In genomic region chr9:91117474-91117891, GRCh38 we compare ENCODE assay signal across 10 cellular contexts.
DNase-seq lines count a peak whose midpoint lies in the region; ATAC-seq and TF ChIP-seq lines count a peak whose summit lies in the region.
"Had no signal": no experiment of that assay in that cellular context is flagged by ENCODE, and none has a peak within 500 bp of the region (broad histone marks: within the 10 kb centered on the region; RNA-seq: fewer than 3 reads in every experiment).

No MANE protein-coding gene starts in this region.

- H2AK9ac ChIP-seq in IMR-90 (replicated peaks; ENCODE audit: low read depth, low read length, poor library complexity): peak overlapping the region; percentile 67

- TF ChIP-seq POLR2A in IMR-90 (IDR thresholded peaks at IDR 0.05; ENCODE audit: low read depth, low read length) (no peak), suprapubic skin (IDR thresholded peaks at IDR 0.05) (no peak), Peyer's patch (IDR thresholded peaks at IDR 0.05) (no peak)

- peak overlapping the region in 2 of 10 donors; percentile 21 to 43 for H3K4me3 Mint-ChIP-seq in naive thymus-derived CD4-positive, alpha-beta T cell

- peak overlapping the region; percentile 97 for H2AK5ac ChIP-seq in IMR-90 (ENCODE audit: low read depth, low read length)

- peak overlapping the region; percentile 79; the same call in 1 of the 2 replicates for H3K23ac ChIP-seq in IMR-90 (ENCODE audit: low read depth, low read length)

- H3K4me1 Mint-ChIP-seq in naive thymus-derived CD4-positive, alpha-beta T cell: peaks cover 0 to 55% (median 6%) of the 10 kb centered on the region in 7 donors

- no TSS peak for BruUV-seq in IMR-90 (replicated peaks; lab: Mats Ljungman, UMichigan)

- no peaks in the 10 kb centered on the region for H3K27me3 ChIP-seq in IMR-90 (ENCODE audit: control insufficient read depth, insufficient read depth, low read length)
- H3K27me3 ChIP-seq in dorsolateral prefrontal cortex: no peaks in the 10 kb centered on the region
- no peaks in the 10 kb centered on the region for H3K27me3 ChIP-seq in mucosa of stomach (ENCODE audit: control insufficient read depth, insufficient read depth, low read length)
- no peaks in the 10 kb centered on the region for H3K27me3 ChIP-seq in suprapubic skin
- H3K27me3 ChIP-seq in naive thymus-derived CD4-positive, alpha-beta T cell (ENCODE audit: control insufficient read depth in 2 of 2, insufficient read depth in 2 of 2, low read length in 2 of 2): no peaks in the 10 kb centered on the region
- H3K27me3 ChIP-seq in Peyer's patch: no peaks in the 10 kb centered on the region

- intact Hi-C loops in IMR-90 (cut with micrococcal nuclease): loop anchor here (5.0 kb wide), 1 partner anchor 80 kb away; no protein-coding TSS in a partner anchor
- intact Hi-C loops in dorsolateral prefrontal cortex (cut with DNase I): loop anchor here in 1 of 2 donors (10.0 kb wide), 1 partner anchor 307 kb away; the partner anchor contains the start of gene NFIL3
- intact Hi-C loops in naive thymus-derived CD4-positive, alpha-beta T cell (cut with micrococcal nuclease): no loop called here

- POLR2A ChIA-PET in IMR-90 (lab: Charles Lee; ENCODE audit: unreplicated experiment): no interaction called here
- POLR2A ChIA-PET in naive thymus-derived CD4-positive, alpha-beta T cell (lab: Charles Lee): no interaction called here

- peaks cover 9% of the 10 kb centered on the region for H3K9me3 ChIP-seq in IMR-90 (ENCODE audit: control insufficient read depth, insufficient read depth, low read length)
- no peaks in the 10 kb centered on the region for H3K9me3 ChIP-seq in mucosa of stomach (ENCODE audit: control insufficient read depth, low read length)
- H3K9me3 ChIP-seq in suprapubic skin: no peaks in the 10 kb centered on the region
- no peaks in the 10 kb centered on the region for H3K9me3 ChIP-seq in naive thymus-derived CD4-positive, alpha-beta T cell (ENCODE audit: control insufficient read depth in 2 of 3, low read length in 3 of 3)
- H3K9me3 ChIP-seq in Peyer's patch: no peaks in the 10 kb centered on the region

- no peaks in the 10 kb centered on the region for H3K36me3 ChIP-seq in IMR-90 (ENCODE audit: control insufficient read depth, insufficient read depth, low read length)
- no peaks in the 10 kb centered on the region for H3K36me3 ChIP-seq in mucosa of stomach (ENCODE audit: control insufficient read depth, insufficient read depth, low read length)
- no peaks in the 10 kb centered on the region for H3K36me3 ChIP-seq in suprapubic skin
- no peaks in the 10 kb centered on the region for H3K36me3 ChIP-seq in naive thymus-derived CD4-positive, alpha-beta T cell (ENCODE audit: control insufficient read depth in 2 of 3, insufficient read depth in 3 of 3, low read length in 3 of 3)
- H3K36me3 ChIP-seq in Peyer's patch: no peaks in the 10 kb centered on the region

- H3K9me1 ChIP-seq in IMR-90 (ENCODE audit: insufficient read depth, low read length): peaks cover 4% of the 10 kb centered on the region

- peak overlapping the region; percentile 91 for H2BK20ac ChIP-seq in IMR-90 (ENCODE audit: low read depth, low read length)

- peak overlapping the region; percentile 78 to 89 for H4K8ac ChIP-seq in IMR-90 (ENCODE audit: low read depth in 2 of 2, low read length in 2 of 2)

- H3K79me1 ChIP-seq in IMR-90 (ENCODE audit: low read depth in 1 of 2, low read length in 2 of 2): peaks cover 0 to 5% of the 10 kb centered on the region in 2 experiments; a peak in 2 of 4 replicates

- peak overlapping the region; percentile 97 for H3K4ac ChIP-seq in IMR-90 (ENCODE audit: low read depth, low read length)

- in situ Hi-C loops in IMR-90 (cut with MboI; ENCODE audit: low sequenced_read_pairs): no loop called here

- peak overlapping the region; percentile 71 for H4K5ac ChIP-seq in IMR-90 (ENCODE audit: low read depth, low read length)

- CTCF ChIA-PET in IMR-90 (lab: Yijun Ruan, JAX): no interaction called here
- CTCF ChIA-PET in naive thymus-derived CD4-positive, alpha-beta T cell (lab: Charles Lee): no interaction called here

- H2BK5ac ChIP-seq in IMR-90 (ENCODE audit: low read depth, low read length, poor library complexity, severe bottlenecking): peak overlapping the region; percentile 98

- no peaks in the 10 kb centered on the region for H4K20me1 ChIP-seq in IMR-90 (ENCODE audit: insufficient read depth, low read length)

- H3K27me3 Mint-ChIP-seq in naive thymus-derived CD4-positive, alpha-beta T cell: peaks cover 0 to 24% (median 14%) of the 10 kb centered on the region in 5 donors

- no peak overlapping the region; the same call in 1 of the 2 replicates for H3K9ac ChIP-seq in IMR-90 (ENCODE audit: low read depth, low read length)
- H3K9ac ChIP-seq in mucosa of stomach (ENCODE audit: low read length): peak overlapping the region; percentile 54

- no peak for TF ChIP-seq EP300 in suprapubic skin (IDR thresholded peaks at IDR 0.05)

- peak overlapping the region; percentile 85 for H3K18ac ChIP-seq in IMR-90 (ENCODE audit: low read depth, low read length)

- H2AFZ ChIP-seq in IMR-90 (replicated peaks; ENCODE audit: low read length, poor library complexity): peak overlapping the region; percentile 86

- peak overlapping the region; percentile 92 for H4K91ac ChIP-seq in IMR-90 (ENCODE audit: insufficient read depth, low read depth, low read length)

- TF ChIP-seq CTCF in IMR-90 (conservative IDR thresholded peaks at IDR 0.05; ENCODE audit: low read depth, low read length): no peak
- no peak for TF ChIP-seq CTCF in dorsolateral prefrontal cortex (IDR thresholded peaks at IDR 0.05 in 54 of 56, conservative IDR thresholded peaks at IDR 0.05 in 2 of 56; ENCODE audit: low read depth in 1 of 56, partially characterized antibody in 56 of 56)
- no peak for TF ChIP-seq CTCF in suprapubic skin (IDR thresholded peaks at IDR 0.05)
- no peak for TF ChIP-seq CTCF in GM10266 (IDR thresholded peaks at IDR 0.05; ENCODE audit: control insufficient read depth, insufficient read depth, low read depth, missing control alignments)
- TF ChIP-seq CTCF in Peyer's patch (IDR thresholded peaks at IDR 0.05): no peak

- peaks cover 0 to 8% (median 0%) of the 10 kb centered on the region in 11 donors for H3K9me3 Mint-ChIP-seq in naive thymus-derived CD4-positive, alpha-beta T cell

- DNase-seq in IMR-90: no peak
- no peak for DNase-seq in dorsolateral prefrontal cortex
- DNase-seq in suprapubic skin (ENCODE audit: low spot score in 2 of 2): no peak
- DNase-seq in GM10266 (ENCODE audit: extremely low spot score): no peak
- no peak for DNase-seq in naive thymus-derived CD4-positive, alpha-beta T cell
- DNase-seq in Peyer's patch: no peak
- DNase-seq: NCI-H748 treated with DMSO at 0.1 percent for 48 hours; stimulated activated CD4-positive, alpha-beta T cell treated with anti-CD3 and anti-CD28 coated beads, Interleukin-12 subunit alpha, Interleukin-12 subunit beta, amount 100 ng/mL, for 4 hours had no signal

- H2BK15ac ChIP-seq in IMR-90 (ENCODE audit: low read depth, low read length): peak overlapping the region; percentile 94; the same call in 2 of the 3 replicates

- peaks cover 0 to 62% (median 0%) of the 10 kb centered on the region in 5 donors for H3K36me3 Mint-ChIP-seq in naive thymus-derived CD4-positive, alpha-beta T cell

- no peak overlapping the region for H3K4me2 ChIP-seq in IMR-90 (ENCODE audit: low read depth, low read length)

- peak overlapping the region; percentile 88 for H3K14ac ChIP-seq in IMR-90 (replicated peaks; ENCODE audit: low read depth, low read length)

- H3K27ac Mint-ChIP-seq in naive thymus-derived CD4-positive, alpha-beta T cell: no peak overlapping the region

- peak overlapping the region; percentile 40; the same call in 1 of the 2 replicates for H3K56ac ChIP-seq in IMR-90 (ENCODE audit: extremely low read depth, insufficient read depth, low read length)

- ATAC-seq in IMR-90 (ENCODE audit: low read depth): no peak
- no peak for ATAC-seq in naive thymus-derived CD4-positive, alpha-beta T cell
- ATAC-seq in HG02840 (IDR thresholded peaks at IDR 0.05; ENCODE audit: low FRiP score, unreplicated experiment): no peak

- H3K4me3 ChIP-seq in IMR-90 (ENCODE audit: insufficient read depth, low read depth, low read length): no peak overlapping the region
- peak overlapping the region in 46 of 59 donors; percentile 21 to 68 (median 44) for H3K4me3 ChIP-seq in dorsolateral prefrontal cortex
- no peak overlapping the region for H3K4me3 ChIP-seq in mucosa of stomach (ENCODE audit: low read length)
- no peak overlapping the region for H3K4me3 ChIP-seq in suprapubic skin
- H3K4me3 ChIP-seq in naive thymus-derived CD4-positive, alpha-beta T cell (ENCODE audit: low read length): no peak overlapping the region
- peak overlapping the region in 1 of 4 donors; percentile 15 for H3K4me3 ChIP-seq in Peyer's patch

- dilution Hi-C loops in IMR-90 (cut with HindIII; ENCODE audit: low sequenced_read_pairs, unreplicated experiment): no loop called here

- peak overlapping the region; percentile 96 for H2BK120ac ChIP-seq in IMR-90 (ENCODE audit: low read depth, low read length)

- H3K27ac ChIP-seq in IMR-90 (ENCODE audit: insufficient read depth, low read length): peak overlapping the region; percentile 99
- peak overlapping the region in 40 of 59 donors; percentile 5 to 75 (median 50) for H3K27ac ChIP-seq in dorsolateral prefrontal cortex
- H3K27ac ChIP-seq in suprapubic skin: peak overlapping the region; percentile 24
- H3K27ac ChIP-seq in naive thymus-derived CD4-positive, alpha-beta T cell (ENCODE audit: low read depth, low read length): no peak overlapping the region
- H3K27ac ChIP-seq in Peyer's patch: peak overlapping the region in 1 of 4 donors; percentile 36

- no peak for TF ChIP-seq RAD21 in IMR-90 (IDR thresholded peaks at IDR 0.05; ENCODE audit: low read length)

- WGBS in IMR-90 (ENCODE audit: extremely low coverage in 2 of 2, insufficient read length in 1 of 2), 2 experiments: 65% methylated on average over 11 of the region's 29 CpGs; no CpG with 5 or more reads in 1 of the 2 experiments
- WGBS in suprapubic skin: 85% methylated on average over 16 of the region's 29 CpGs

- H3K4me1 ChIP-seq in IMR-90 (ENCODE audit: control insufficient read depth, insufficient read depth, low read length) (peaks cover 21% of the 10 kb centered on the region), mucosa of stomach (ENCODE audit: control insufficient read depth, insufficient read depth, low read length) (peaks cover 7% of the 10 kb centered on the region), suprapubic skin (peaks cover 37% of the 10 kb centered on the region), Peyer's patch (peaks cover 0 to 14% (median 0%) of the 10 kb centered on the region in 4 donors)
- H3K4me1 ChIP-seq in naive thymus-derived CD4-positive, alpha-beta T cell (ENCODE audit: control insufficient read depth in 2 of 2, insufficient read depth in 2 of 2, low read length in 2 of 2): no peaks in the 10 kb centered on the region

TF ChIP-seq in IMR-90, 13 proteins besides CTCF, POLR2A, EP300 and RAD21:
- TF ChIP-seq MAFK (IDR thresholded peaks at IDR 0.05; ENCODE audit: low read depth, low read length) (no peak), FOS (IDR thresholded peaks at IDR 0.05; ENCODE audit: low read depth, low read length) (no peak), NFE2L2 (IDR thresholded peaks at IDR 0.05; ENCODE audit: low read depth, low read length) (no peak)

Comparison
In these comparisons a context has a peak if more than half of its experiments do, and no peak if none do; other contexts are left out.
1. H3K4me3 ChIP-seq: peak in dorsolateral prefrontal cortex (46 of 59); none in IMR-90 (single experiment), mucosa of stomach (single experiment), suprapubic skin (single experiment) and naive thymus-derived CD4-positive, alpha-beta T cell (single experiment).